ENCODE assay signal across 13 cellular contexts in the genomic region with DNA sequence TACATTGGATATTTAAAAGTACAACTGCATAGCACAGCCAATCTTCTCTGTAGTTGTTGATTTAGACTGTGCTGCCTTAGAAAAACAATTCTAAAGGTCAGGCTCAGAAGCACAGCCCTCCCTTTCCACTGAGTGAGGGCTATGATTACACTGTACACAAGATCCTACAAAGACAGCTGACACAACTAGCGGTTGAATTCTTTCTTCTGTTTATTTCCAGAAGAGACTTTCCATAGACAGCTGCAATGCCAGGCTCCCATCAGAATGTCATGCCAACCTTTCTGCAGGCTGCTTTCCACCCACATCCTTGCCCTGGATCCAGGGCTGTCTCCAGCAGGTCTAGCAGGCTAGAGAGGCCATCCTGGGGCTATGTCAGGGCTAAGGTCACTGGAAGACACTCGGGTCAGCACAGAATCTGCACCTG. TPM values are rescaled to one million over a fixed set of nuclear protein-coding genes. Genes with fewer than 3 reads are reported as not detected.
A peak's percentile ranks its signal among the peaks of the same experiment; 100 is the strongest.
DNase-seq lines count a peak whose midpoint lies in the region; ATAC-seq, FAIRE-seq and TF ChIP-seq lines count a peak whose summit lies in the region.
"Had no signal": no experiment of that assay in that cellular context is flagged by ENCODE, and none has a peak within 500 bp of the region (broad histone marks: within the 10 kb centered on the region; RNA-seq: fewer than 3 reads in every experiment).

No MANE protein-coding gene starts in this region.

- H3K4me1 Mint-ChIP-seq in type B pancreatic cell (ENCODE audit: unreplicated experiment), result peaks cover 13% of the 10 kb centered on the region

- H3K36me3 Mint-ChIP-seq in type B pancreatic cell, result peaks cover 27% of the 10 kb centered on the region
- H3K36me3 Mint-ChIP-seq: activated naive CD8-positive, alpha-beta T cell had no signal

- peak; percentile 2 for DNase-seq in NCI-H2227 treated with DMSO at 0.1 percent for 48 hours (lab: John Stamatoyannopoulos, UW)
- DNase-seq in NCI-H2227 (lab: John Stamatoyannopoulos, UW; ENCODE audit: unreplicated experiment), result no peak
- DNase-seq in pancreas, result no peak
- no peak for DNase-seq in type B pancreatic cell (ENCODE audit: extremely low spot score, unreplicated experiment)
- no peak for DNase-seq in iPS-NIHi7 (ENCODE audit: extremely low spot score)
- DNase-seq in T-helper 1 cell, result no peak
- DNase-seq: mammary epithelial cell had no signal

- H3K4me3 Mint-ChIP-seq in type B pancreatic cell, result no peak overlapping the region
- H3K4me3 Mint-ChIP-seq: activated naive CD8-positive, alpha-beta T cell had no signal

- TF ChIP-seq CTCF in gastroesophageal sphincter (IDR thresholded peaks at IDR 0.05) (no peak), pancreas (IDR thresholded peaks at IDR 0.05) (no peak), type B pancreatic cell (conservative IDR thresholded peaks at IDR 0.05) (no peak)

- TF ChIP-seq POLR2A in gastroesophageal sphincter (IDR thresholded peaks at IDR 0.05), result no peak

- H3K27me3 ChIP-seq in gastroesophageal sphincter (no peaks in the 10 kb centered on the region), pancreas (no peaks in the 10 kb centered on the region)
- H3K27me3 ChIP-seq: SJSA1 had no signal

- H3K36me3 ChIP-seq in gastroesophageal sphincter (peaks cover 0 to 20% of the 10 kb centered on the region in 2 donors), pancreas (no peaks in the 10 kb centered on the region)
- H3K36me3 ChIP-seq: SJSA1 had no signal

- H3K27ac ChIP-seq in gastroesophageal sphincter, result peak overlapping the region; percentile 63 to 75 (median 70)
- no peak overlapping the region for H3K27ac ChIP-seq in pancreas
- H3K27ac ChIP-seq: SJSA1 had no signal

- H3K4me3 ChIP-seq in gastroesophageal sphincter (no peak overlapping the region), pancreas (no peak overlapping the region)
- H3K4me3 ChIP-seq: SJSA1 had no signal

- no peak for ATAC-seq in gastroesophageal sphincter
- ATAC-seq in pancreas, result peak; percentile 63 to 92 (median 82)
- no peak for ATAC-seq in HG03175 (IDR thresholded peaks at IDR 0.05; ENCODE audit: unreplicated experiment)

- peak overlapping the region; percentile 24 for H3K27ac Mint-ChIP-seq in type B pancreatic cell
- H3K27ac Mint-ChIP-seq: activated naive CD8-positive, alpha-beta T cell; progenitor cell of endocrine pancreas had no signal

- 20 to 56% methylated on average over 1 of the region's 2 CpGs for WGBS in gastroesophageal sphincter (ENCODE audit: low coverage in 1 of 2), 2 donors
- 24 to 40% methylated on average over 2 of the region's 2 CpGs for WGBS in pancreas, 2 donors

- FAIRE-seq in pancreas (lab: Jason Lieb, UNC), result no peak
- FAIRE-seq: D721Med had no signal

- no peak for TF ChIP-seq EP300 in gastroesophageal sphincter (IDR thresholded peaks at IDR 0.05)

- intact Hi-C loops in pancreas (cut with DNase I), result no loop called here

- peaks cover 0 to 91% (median 25%) of the 10 kb centered on the region in 3 donors for H3K4me1 ChIP-seq in gastroesophageal sphincter
- peaks cover 0 to 14% (median 3%) of the 10 kb centered on the region in 3 donors for H3K4me1 ChIP-seq in pancreas
- H3K4me1 ChIP-seq: SJSA1 had no signal

- no peaks in the 10 kb centered on the region for H3K27me3 Mint-ChIP-seq in type B pancreatic cell
- H3K27me3 Mint-ChIP-seq: progenitor cell of endocrine pancreas had no signal

- peaks cover 8% of the 10 kb centered on the region for H3K9me3 Mint-ChIP-seq in type B pancreatic cell

- no peaks in the 10 kb centered on the region for H3K9me3 ChIP-seq in gastroesophageal sphincter
- H3K9me3 ChIP-seq in pancreas, result no peaks in the 10 kb centered on the region
- H3K9me3 ChIP-seq: SJSA1 had no signal

RNA-seq across cellular contexts. Expression of a gene that starts 39.3 kb away (rescaled TPM):
- total RNA-seq in gastroesophageal sphincter, result 10 to 100 TPM; 26.9 to 79.9 (median 45.5) TPM
- total RNA-seq in pancreas, result 1 to 10 TPM; 1.1 to 3.4 (median 2.2) TPM
- polyA plus RNA-seq in pancreas, result 1 to 10 TPM; 1.9 to 3.1 TPM
- 5.6 and 10.1 TPM in 2 replicates for total RNA-seq in type B pancreatic cell (ENCODE audit: low replicate concordance)

Comparison
In these comparisons a context has a peak if more than half of its experiments do, and no peak if none do; other contexts are left out.
1. ATAC-seq: peak in pancreas (4 of 4); none in gastroesophageal sphincter (single experiment) and HG03175 (single experiment).
2. H3K27ac ChIP-seq: peak in gastroesophageal sphincter (4 of 4); none in pancreas (0 of 4).